ENCODE assay signal across 8 cellular contexts in the genomic region with DNA sequence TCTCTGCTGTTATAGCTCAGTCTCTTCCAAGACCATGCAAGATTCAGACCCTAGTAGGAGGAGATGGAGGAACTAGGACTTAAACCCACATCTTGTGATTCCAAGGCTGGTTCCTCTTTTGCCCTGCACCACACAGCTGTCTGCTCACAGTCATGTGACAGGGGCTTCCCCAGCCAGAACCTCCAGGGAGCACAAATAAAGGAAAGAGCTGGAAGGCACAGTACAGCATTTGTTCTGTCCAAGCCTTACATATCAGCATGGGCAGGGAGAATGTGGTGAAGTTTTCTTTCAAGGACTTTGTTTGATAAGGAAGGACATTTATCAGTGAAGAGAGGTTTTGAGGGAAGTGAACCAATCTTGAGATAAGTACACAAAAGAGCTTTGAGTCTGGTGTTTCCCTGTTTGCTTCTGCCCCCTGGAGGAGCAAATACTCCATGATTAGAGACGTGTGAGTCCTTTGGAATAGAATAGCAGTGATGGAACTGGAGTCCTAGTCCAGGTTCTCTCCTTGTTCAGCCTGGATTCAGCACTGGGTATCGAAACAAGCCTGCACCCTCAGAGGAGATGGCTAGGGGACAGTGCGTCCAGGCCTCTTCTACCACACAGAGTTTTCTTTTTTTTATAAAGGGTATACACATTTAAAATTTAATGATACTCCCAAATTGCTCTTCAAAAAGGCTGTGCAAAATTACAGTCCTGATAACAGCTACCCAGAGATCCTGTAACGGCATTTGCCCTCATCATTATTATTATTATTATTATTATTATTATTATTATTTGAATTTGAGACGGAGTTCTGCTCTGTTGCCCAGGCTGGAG. TPM values are rescaled to one million over a fixed set of nuclear protein-coding genes. Genes with fewer than 3 reads are reported as not detected.
DNase-seq lines count a peak whose midpoint lies in the region; ATAC-seq, FAIRE-seq and TF ChIP-seq lines count a peak whose summit lies in the region.

No MANE protein-coding gene starts in this region.

- H3K36me3 Mint-ChIP-seq in activated naive CD8-positive, alpha-beta T cell treated with anti-CD3 and anti-CD28 coated beads for 36 hours = peaks cover 50% of the 10 kb centered on the region

- H3K9me3 Mint-ChIP-seq in activated naive CD8-positive, alpha-beta T cell treated with anti-CD3 and anti-CD28 coated beads for 36 hours = no peaks in the 10 kb centered on the region

- peaks cover 8% of the 10 kb centered on the region; the same call in 1 of the 2 replicates for H3K36me3 ChIP-seq in HUES6 (ENCODE audit: control insufficient read depth, insufficient read depth, low read length)
- H3K36me3 ChIP-seq in PC-9 (ENCODE audit: low read depth) = peaks cover 8% of the 10 kb centered on the region; the same call in 1 of the 2 replicates
- H3K36me3 ChIP-seq in pancreas = peaks cover 9 to 43% (median 34%) of the 10 kb centered on the region in 3 donors

- H3K4me1 ChIP-seq in HUES6 (ENCODE audit: control insufficient read depth, insufficient read depth, low read length) (peaks cover 14% of the 10 kb centered on the region), PC-9 (replicated peaks; ENCODE audit: insufficient read depth) (no peaks in the 10 kb centered on the region), pancreas (peaks cover 6 to 16% (median 7%) of the 10 kb centered on the region in 3 donors)

- ATAC-seq in GM21529 (IDR thresholded peaks at IDR 0.05; ENCODE audit: unreplicated experiment) (peak; percentile 97), Right ventricle myocardium inferior (peak; percentile 84), pancreas (peak; percentile 91 to 95 (median 92))

- H3K9ac ChIP-seq in HUES6 (ENCODE audit: low read length) = peak overlapping the region; percentile 44

- TF ChIP-seq CTCF in PC-9 (conservative IDR thresholded peaks at IDR 0.05) = peak; percentile 76
- peak; percentile 37 to 48 (median 45) for TF ChIP-seq CTCF in pancreas (IDR thresholded peaks at IDR 0.05)

- no peaks in the 10 kb centered on the region for H3K27me3 Mint-ChIP-seq in activated naive CD8-positive, alpha-beta T cell treated with anti-CD3 and anti-CD28 coated beads for 36 hours

- CTCF ChIA-PET in PC-9 (lab: Charles Lee) = interaction anchor here (0.5 to 1.4 kb wide), 10 partner anchors 19 to 570 kb away, joined by 3 to 6 read pairs (median 4); no protein-coding TSS in a partner anchor

- peak; percentile 19 for DNase-seq in NCI-H146 (lab: John Stamatoyannopoulos, UW)
- no peak for DNase-seq in NCI-H146 treated with DMSO at 0.1 percent for 48 hours (lab: John Stamatoyannopoulos, UW; ENCODE audit: unreplicated experiment)
- DNase-seq in PC-9 = peak; percentile 57 to 63
- DNase-seq in activated naive CD8-positive, alpha-beta T cell treated with anti-CD3 and anti-CD28 coated beads for 36 hours = peak; percentile 22
- peak; percentile 73 for DNase-seq in Right ventricle myocardium inferior (ENCODE audit: missing footprints)
- DNase-seq in pancreas = peak in 3 of 6 donors; percentile 61 to 81 (median 72)

- no peak overlapping the region for H3K4me2 ChIP-seq in PC-9

- no peak overlapping the region for H3K4me3 ChIP-seq in HUES6 (ENCODE audit: low read depth, low read length)
- H3K4me3 ChIP-seq in PC-9 = no peak overlapping the region
- H3K4me3 ChIP-seq in pancreas = no peak overlapping the region

- H3K4me3 Mint-ChIP-seq in activated naive CD8-positive, alpha-beta T cell treated with anti-CD3 and anti-CD28 coated beads for 36 hours = no peak overlapping the region

- intact Hi-C loops in PC-9 (cut with micrococcal nuclease; ENCODE audit: unreplicated experiment) = loop anchor here (1.0 to 10.0 kb wide), 4 partner anchors 40 to 253 kb away; a partner anchor contains a TSS
- intact Hi-C loops in Right ventricle myocardium inferior (cut with DNase I) = loop anchor here (5.0 kb wide), 1 partner anchor 86 kb away; a partner anchor contains a TSS
- intact Hi-C loops in pancreas (cut with DNase I) = loop anchor here in 1 of 3 donors (5.0 kb wide), 1 partner anchor 41 kb away; a partner anchor contains a TSS

- peak; percentile 43 for FAIRE-seq in pancreas (lab: Jason Lieb, UNC)

- H3K27ac Mint-ChIP-seq in activated naive CD8-positive, alpha-beta T cell treated with anti-CD3 and anti-CD28 coated beads for 36 hours = peak overlapping the region; percentile 73

- no peak overlapping the region for H2AFZ ChIP-seq in PC-9

- WGBS in pancreas, 2 donors = 36 to 38% methylated on average over 5 of the region's 5 CpGs

- H3F3A ChIP-seq in PC-9 (ENCODE audit: insufficient read depth, low read depth) = no peaks in the 10 kb centered on the region

- H3K9me2 ChIP-seq in PC-9 (ENCODE audit: insufficient read depth) = no peaks in the 10 kb centered on the region

- H3K9me3 ChIP-seq in HUES6 (ENCODE audit: control insufficient read depth, insufficient read depth, low read depth, low read length) = no peaks in the 10 kb centered on the region
- no peaks in the 10 kb centered on the region for H3K9me3 ChIP-seq in PC-9 (ENCODE audit: insufficient read depth, low read depth)
- H3K9me3 ChIP-seq in pancreas = no peaks in the 10 kb centered on the region

- BruUV-seq in PC-9 (replicated peaks; lab: Mats Ljungman, UMichigan) = no TSS peak

- H4K20me1 ChIP-seq in PC-9 (ENCODE audit: insufficient read depth) = no peaks in the 10 kb centered on the region

- POLR2A ChIA-PET in PC-9 (lab: Charles Lee; ENCODE audit: unreplicated experiment) = interaction anchor here (0.6 kb wide), 2 partner anchors 27 to 28 kb away, joined by 4 read pairs; no protein-coding TSS in a partner anchor

- H3K4me1 Mint-ChIP-seq in activated naive CD8-positive, alpha-beta T cell treated with anti-CD3 and anti-CD28 coated beads for 36 hours = peaks cover 17% of the 10 kb centered on the region

- no peaks in the 10 kb centered on the region for H3K79me2 ChIP-seq in PC-9 (ENCODE audit: low read depth)

- H3K27ac ChIP-seq in HUES6 (ENCODE audit: low read depth, low read length) = peak overlapping the region; percentile 22; the same call in 1 of the 2 replicates
- no peak overlapping the region for H3K27ac ChIP-seq in PC-9
- peak overlapping the region; percentile 11 to 71 (median 49) for H3K27ac ChIP-seq in pancreas

- H3K27me3 ChIP-seq in HUES6 (ENCODE audit: control insufficient read depth, insufficient read depth, low read length) (no peaks in the 10 kb centered on the region), PC-9 (ENCODE audit: insufficient read depth, low read depth) (no peaks in the 10 kb centered on the region), pancreas (no peaks in the 10 kb centered on the region)

RNA-seq across cellular contexts. Expression of a gene that starts 24.6 kb away (rescaled TPM):
- total RNA-seq in PC-9 (2021) (15.2 and 16.9 TPM in 2 replicates), Right ventricle myocardium inferior (6.2 TPM), pancreas (10 to 100 TPM in 1 of 6 donors, 1 to 10 TPM in 5; 3.0 to 11.7 (median 5.6) TPM)
- total RNA-seq in activated naive CD8-positive, alpha-beta T cell treated with anti-CD3 and anti-CD28 coated beads for 36 hours = 10 to 100 TPM; 25.5 to 26.5 TPM
- polyA plus RNA-seq in pancreas = 1 to 10 TPM; 3.4 to 4.6 TPM

RNA-seq across cellular contexts. Expression of a gene that starts 42.4 kb away (rescaled TPM):
- total RNA-seq in PC-9 (2021) = 75.4 and 99.1 TPM in 2 replicates
- 100 to 1,000 TPM; 190 to 198 TPM for total RNA-seq in activated naive CD8-positive, alpha-beta T cell treated with anti-CD3 and anti-CD28 coated beads for 36 hours
- total RNA-seq in Right ventricle myocardium inferior = 218 TPM
- 100 to 1,000 TPM in 1 of 6 donors, 10 to 100 TPM in 5; 37.0 to 101 (median 56.6) TPM for total RNA-seq in pancreas
- polyA plus RNA-seq in pancreas = 10 to 100 TPM; 34.6 to 37.1 TPM
